8 cellular contexts compared by ENCODE assay signal in the genomic region with DNA sequence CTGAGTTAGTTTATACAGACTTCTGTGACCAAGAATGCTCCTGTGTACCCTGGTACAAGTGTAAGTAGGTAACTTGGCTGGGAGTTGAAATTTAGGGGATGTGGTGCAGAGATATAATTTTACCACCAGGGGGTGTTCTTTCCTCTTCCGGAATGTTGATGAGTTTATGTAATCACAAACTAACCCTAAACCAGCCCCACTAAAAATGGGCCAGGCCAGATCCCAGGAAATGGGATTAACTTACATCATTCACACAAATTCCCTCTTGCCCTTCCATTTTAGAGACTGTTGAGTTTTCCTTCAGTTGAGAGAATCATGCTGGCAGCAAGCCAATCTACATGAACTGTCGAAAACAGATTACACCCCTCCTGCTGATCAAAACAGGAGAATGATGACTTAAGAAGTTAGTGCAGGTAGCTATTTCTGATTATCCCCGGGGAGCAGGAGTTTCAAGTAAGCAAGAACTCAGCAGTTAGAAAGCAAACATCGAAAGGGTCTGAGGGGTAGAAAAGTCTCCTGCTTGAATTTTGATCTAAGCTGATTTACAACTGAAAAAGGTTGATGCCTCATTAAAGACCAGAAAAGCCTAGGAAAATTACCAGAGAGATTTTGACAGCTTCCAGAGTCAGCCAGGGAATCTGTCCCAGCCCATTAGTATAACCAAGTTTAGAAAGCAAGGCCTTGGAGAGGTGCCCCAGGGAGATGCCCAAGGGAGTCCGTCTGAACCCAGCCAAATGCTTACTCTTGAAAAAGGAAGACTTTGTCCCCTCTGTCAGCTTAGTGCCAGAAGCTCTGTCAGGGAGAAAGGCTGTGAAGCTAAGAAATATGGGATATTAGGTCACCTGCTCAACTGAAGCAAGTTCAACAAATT. TPM values are rescaled to one million over a fixed set of nuclear protein-coding genes. Genes with fewer than 3 reads are reported as not detected.
DNase-seq lines count a peak whose midpoint lies in the region; ATAC-seq, FAIRE-seq and TF ChIP-seq lines count a peak whose summit lies in the region.

No MANE protein-coding gene starts in this region.

- DNase-seq in D721Med (ENCODE audit: insufficient read length, low spot score), result no peak
- peak; percentile 81 for DNase-seq in NB4 (ENCODE audit: low read depth)
- peak in 4 of 5 donors; percentile 4 to 67 (median 18) for DNase-seq in T-helper 1 cell
- DNase-seq in bronchial epithelial cell (ENCODE audit: low read depth), result peak; percentile 80
- DNase-seq in iPS-NIHi7 (ENCODE audit: extremely low spot score), result peak; percentile 70
- no peak for DNase-seq in smooth muscle cell (lab: John Stamatoyannopoulos, UW; ENCODE audit: unreplicated experiment)
- DNase-seq in amniotic stem cell (lab: John Stamatoyannopoulos, UW), result no peak

- no peaks in the 10 kb centered on the region for H4K20me1 ChIP-seq in smooth muscle cell (ENCODE audit: low read depth)

- peaks cover 6% of the 10 kb centered on the region for H3K4me1 ChIP-seq in smooth muscle cell (ENCODE audit: low read depth)

- peak overlapping the region; percentile 76 for H2AFZ ChIP-seq in smooth muscle cell (ENCODE audit: low read depth)

- FAIRE-seq in D721Med (lab: Jason Lieb, UNC), result peak; percentile 86
- FAIRE-seq in bronchial epithelial cell (lab: Jason Lieb, UNC), result no peak

- H3K9ac ChIP-seq in smooth muscle cell (ENCODE audit: low read depth), result no peak overlapping the region

- H3K27me3 ChIP-seq in bronchial epithelial cell (ENCODE audit: control insufficient read depth, insufficient read depth, low read length) (no peaks in the 10 kb centered on the region), smooth muscle cell (ENCODE audit: low read depth) (no peaks in the 10 kb centered on the region)

- H3K36me3 ChIP-seq in bronchial epithelial cell (ENCODE audit: control insufficient read depth, insufficient read depth, low read length) (no peaks in the 10 kb centered on the region), smooth muscle cell (ENCODE audit: low read depth) (no peaks in the 10 kb centered on the region)

- WGBS in smooth muscle cell (ENCODE audit: low lambda C conversion rate), result 28% methylated on average over 5 of the region's 5 CpGs

- H3F3A ChIP-seq in smooth muscle cell (ENCODE audit: low read depth), result peaks cover 6% of the 10 kb centered on the region

- H3K4me3 ChIP-seq in NB4 (ENCODE audit: low read depth, low read length) (no peak overlapping the region), bronchial epithelial cell (ENCODE audit: low read depth, low read length) (no peak overlapping the region), smooth muscle cell (no peak overlapping the region)

- TF ChIP-seq CTCF in D721Med (IDR thresholded peaks at IDR 0.05; ENCODE audit: insufficient read depth, missing control alignments) (peak; percentile 66), NB4 (IDR thresholded peaks at IDR 0.05; ENCODE audit: low read depth, low read length) (peak; percentile 66), bronchial epithelial cell (IDR thresholded peaks at IDR 0.05; ENCODE audit: insufficient read depth, low read length, severe bottlenecking) (peak; percentile 65), smooth muscle cell (IDR thresholded peaks at IDR 0.05; ENCODE audit: borderline replicate concordance, insufficient read depth, poor library complexity, severe bottlenecking) (peak; percentile 80)

- peak overlapping the region; percentile 36 for H3K4me2 ChIP-seq in smooth muscle cell

- H3K27ac ChIP-seq in smooth muscle cell (ENCODE audit: low read depth), result peak overlapping the region; percentile 23

- no peak for TF ChIP-seq POLR2A in NB4 (IDR thresholded peaks at IDR 0.05; ENCODE audit: extremely low read depth, insufficient read length)

- H3K9me3 ChIP-seq in smooth muscle cell (replicated peaks; ENCODE audit: low read depth), result no peaks in the 10 kb centered on the region

- H3K79me2 ChIP-seq in smooth muscle cell (ENCODE audit: low read depth), result no peaks in the 10 kb centered on the region

- ATAC-seq in GM21619 (IDR thresholded peaks at IDR 0.05; ENCODE audit: unreplicated experiment), result peak; percentile 72

RNA-seq across cellular contexts. Expression of a gene that starts 32.3 kb away (rescaled TPM):
- total RNA-seq in bronchial epithelial cell (24.5 and 26.5 TPM in 2 replicates), smooth muscle cell (42.8 and 47.7 TPM in 2 replicates)
- polyA plus RNA-seq in smooth muscle cell, result 59.9 and 63.9 TPM in 2 replicates

Comparison
In these comparisons a context has a peak if more than half of its experiments do, and no peak if none do; other contexts are left out.
1. DNase-seq: peak in NB4 (single experiment), T-helper 1 cell (4 of 5), bronchial epithelial cell (single experiment) and iPS-NIHi7 (single experiment); none in D721Med (single experiment), smooth muscle cell (single experiment) and amniotic stem cell (single experiment).
2. Peak in every context shown above with its lines, with median percentiles within 50 percentile points of each other: CTCF ChIP-seq.